Comparison of ENCODE assay signal across 1 cellular context in the genomic region with DNA sequence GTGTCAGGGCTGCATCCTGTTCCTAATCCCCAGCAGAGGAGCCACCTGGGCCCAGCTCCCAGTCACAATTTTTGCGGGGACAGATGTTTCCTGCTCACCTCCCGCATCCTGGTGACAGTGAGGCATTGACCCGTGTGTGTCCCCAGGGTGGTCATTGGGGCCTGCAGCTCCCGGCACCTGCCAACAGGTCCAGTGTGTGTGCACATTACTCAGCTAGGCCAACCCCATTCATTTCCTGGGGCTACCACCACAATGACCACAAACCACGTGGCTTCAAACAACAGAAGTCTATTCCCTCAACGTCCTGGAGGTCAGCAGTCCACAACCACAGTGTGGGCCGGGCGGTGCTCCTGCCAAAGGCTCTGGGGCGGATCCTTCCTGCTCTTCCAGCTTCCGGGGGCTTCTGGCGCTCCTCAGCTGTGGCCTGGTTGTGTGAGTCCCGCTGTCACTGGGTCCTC.
TF ChIP-seq lines count a peak whose summit lies in the region.

No MANE protein-coding gene starts in this region.

TF ChIP-seq in K562, 482 proteins besides CTCF, POLR2A, EP300 and RAD21:
- TF ChIP-seq ZBTB8A (IDR thresholded peaks at IDR 0.05; ENCODE audit: partially characterized antibody), result no peak
- no peak for TF ChIP-seq HDAC3 (IDR thresholded peaks at IDR 0.05; ENCODE audit: borderline replicate concordance, partially characterized antibody)
- no peak for TF ChIP-seq FOXP1 (CRISPR knock-in tag; IDR thresholded peaks at IDR 0.05)
- TF ChIP-seq ZKSCAN3 (CRISPR knock-in tag; IDR thresholded peaks at IDR 0.05), result no peak
- TF ChIP-seq HMGN3 (IDR thresholded peaks at IDR 0.05; ENCODE audit: borderline replicate concordance, extremely low read depth, insufficient read length, low read depth, low read length), result no peak
- TF ChIP-seq ZBTB1 (CRISPR knock-in tag; IDR thresholded peaks at IDR 0.05; ENCODE audit: borderline replicate concordance, low read depth), result peak; percentile 47; the same call in 1 of the 2 replicates
- TF ChIP-seq, protein P1, sequence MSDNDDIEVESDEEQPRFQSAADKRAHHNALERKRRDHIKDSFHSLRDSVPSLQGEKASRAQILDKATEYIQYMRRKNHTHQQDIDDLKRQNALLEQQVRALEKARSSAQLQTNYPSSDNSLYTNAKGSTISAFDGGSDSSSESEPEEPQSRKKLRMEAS (CRISPR knock-in tag; IDR thresholded peaks at IDR 0.05), result peak; percentile 56
TF ChIP-seq in K562: peak in this region for 2.
